In the genomic region with DNA sequence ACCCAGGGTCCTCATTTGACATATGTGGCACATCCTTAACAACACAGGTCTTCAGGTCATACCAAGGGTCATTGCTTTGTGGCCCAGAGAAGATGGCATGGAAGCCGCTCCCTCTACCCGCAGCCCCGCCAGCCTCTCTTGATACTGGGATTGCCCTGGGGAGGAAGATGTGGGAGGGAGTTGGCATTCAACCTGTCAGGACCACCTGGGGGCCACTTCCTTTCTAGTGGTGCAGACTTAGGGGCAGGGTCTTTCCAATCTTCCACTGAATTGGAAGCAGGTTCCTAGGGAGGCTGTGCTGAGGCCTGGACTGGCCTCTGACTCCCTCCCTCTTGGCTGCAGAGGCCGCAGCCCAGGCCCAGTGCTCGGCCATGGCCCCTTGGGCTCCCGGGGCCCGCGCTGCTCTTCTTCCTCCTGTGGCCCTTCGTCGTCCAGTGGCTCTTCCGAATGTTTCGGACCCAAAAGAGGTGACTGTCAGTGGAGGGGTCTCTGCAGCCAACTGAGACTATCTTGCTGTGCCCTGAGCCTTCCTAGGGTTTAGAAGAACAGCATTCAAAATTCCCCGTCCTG, we compare ENCODE assay signal across 10 cellular contexts. TPM values are rescaled to one million over a fixed set of nuclear protein-coding genes. Genes with fewer than 3 reads are reported as not detected.
A peak's percentile ranks its signal among the peaks of the same experiment; 100 is the strongest.
DNase-seq lines count a peak whose midpoint lies in the region; ATAC-seq and TF ChIP-seq lines count a peak whose summit lies in the region.
"Had no signal": no experiment of that assay in that cellular context is flagged by ENCODE, and none has a peak within 500 bp of the region (broad histone marks: within the 10 kb centered on the region; RNA-seq: fewer than 3 reads in every experiment).

No MANE protein-coding gene starts in this region.

- H3K9me3 Mint-ChIP-seq in GM23338, result no peaks in the 10 kb centered on the region
- no peaks in the 10 kb centered on the region for H3K9me3 Mint-ChIP-seq in stimulated activated naive B cell treated with anti-CD40 and anti-IgM and Interleukin-4, amounts not matched to agents 10 μg/mL and 1 μg/mL and 100 μg/mL, for 72 hours

- H3K9ac ChIP-seq in adipocyte (ENCODE audit: low read length), result peak overlapping the region; percentile 92

- peak overlapping the region; percentile 92; the same call in 1 of the 2 replicates for H2AFZ ChIP-seq in GM23338

- TF ChIP-seq CTCF in GM23338 (conservative IDR thresholded peaks at IDR 0.05; ENCODE audit: low read depth in 2 of 2), result no peak

- H3K9me3 ChIP-seq in adipocyte (ENCODE audit: control insufficient read depth, low read length), result no peaks in the 10 kb centered on the region

- DNase-seq in GM23338 (ENCODE audit: low spot score) (peak; percentile 47), adipocyte (ENCODE audit: low read depth) (no peak), NCI-H187 treated with DMSO at 0.1 percent for 48 hours (lab: John Stamatoyannopoulos, UW) (no peak), head of caudate nucleus (no peak)
- no peak for DNase-seq in stimulated activated naive B cell treated with anti-CD40 and anti-IgM and Interleukin-4, amounts not matched to agents 10 μg/mL and 1 μg/mL and 100 μg/mL, for 72 hours
- DNase-seq: activated CD8-positive, alpha-beta memory T cell treated with anti-CD3 and anti-CD28 coated beads, Interleukin-2, amount 50 U/mL, for 4 hours; NCI-H1105 treated with DMSO at 0.1 percent for 48 hours had no signal

- peak overlapping the region; percentile 86 for H3K4me3 ChIP-seq in GM23338
- no peak overlapping the region for H3K4me3 ChIP-seq in adipocyte (ENCODE audit: low read length)

- H4K20me1 ChIP-seq in GM23338 (replicated peaks; ENCODE audit: insufficient read depth), result no peaks in the 10 kb centered on the region

- H3K4me2 ChIP-seq in GM23338, result peak overlapping the region; percentile 80

- peaks cover 12% of the 10 kb centered on the region for H3F3A ChIP-seq in GM23338 (replicated peaks; ENCODE audit: low read depth)

- no peaks in the 10 kb centered on the region for H3K9me2 ChIP-seq in GM23338 (ENCODE audit: insufficient read depth)

- H3K27me3 Mint-ChIP-seq in GM23338 (ENCODE audit: insufficient read depth, low read depth, poor library complexity), result peaks cover 25% of the 10 kb centered on the region
- peaks cover 0 to 1% of the 10 kb centered on the region in 2 donors for H3K27me3 Mint-ChIP-seq in stimulated activated naive B cell treated with anti-CD40 and anti-IgM and Interleukin-4, amounts not matched to agents 10 μg/mL and 1 μg/mL and 100 μg/mL, for 72 hours

- ATAC-seq in GM23338, result 0 out of 3 replicates have a peak, but pooled peaks have one; percentile 0
- ATAC-seq in stimulated activated naive B cell treated with anti-CD40 and anti-IgM and Interleukin-4, amounts not matched to agents 10 μg/mL and 1 μg/mL and 100 μg/mL, for 72 hours (replicated peaks), result no peak
- ATAC-seq in GM19397 (IDR thresholded peaks at IDR 0.05; ENCODE audit: unreplicated experiment), result no peak
- no peak for ATAC-seq in HG03342 (IDR thresholded peaks at IDR 0.05; ENCODE audit: unreplicated experiment)

- H3K4me1 ChIP-seq in GM23338 (ENCODE audit: insufficient read depth), result peaks cover 20% of the 10 kb centered on the region
- H3K4me1 ChIP-seq in adipocyte (ENCODE audit: control insufficient read depth, insufficient read depth, low read length), result peaks cover 31% of the 10 kb centered on the region

- intact Hi-C loops in head of caudate nucleus (cut with DNase I), result no loop called here

- H3K36me3 Mint-ChIP-seq in GM23338 (ENCODE audit: low read depth), result peaks cover 2% of the 10 kb centered on the region; the same call in 1 of the 3 replicates
- peaks cover 10 to 22% of the 10 kb centered on the region in 2 donors for H3K36me3 Mint-ChIP-seq in stimulated activated naive B cell treated with anti-CD40 and anti-IgM and Interleukin-4, amounts not matched to agents 10 μg/mL and 1 μg/mL and 100 μg/mL, for 72 hours

- H3K79me2 ChIP-seq in GM23338 (replicated peaks; ENCODE audit: insufficient read depth), result no peaks in the 10 kb centered on the region

- H3K36me3 ChIP-seq in GM23338 (ENCODE audit: insufficient read depth) (no peaks in the 10 kb centered on the region), adipocyte (ENCODE audit: control insufficient read depth, insufficient read depth, low read length, severe bottlenecking) (no peaks in the 10 kb centered on the region)

- 0 out of 2 replicates have a peak overlapping the region, but pooled peaks have one; percentile 15 for H3K27ac Mint-ChIP-seq in GM23338
- peak overlapping the region; percentile 92 for H3K27ac Mint-ChIP-seq in stimulated activated naive B cell treated with anti-CD40 and anti-IgM and Interleukin-4, amounts not matched to agents 10 μg/mL and 1 μg/mL and 100 μg/mL, for 72 hours

- H3K27ac ChIP-seq in GM23338 (ENCODE audit: low read depth) (0 out of 2 replicates have a peak overlapping the region, but pooled peaks have one; percentile 69), layer of hippocampus (ENCODE audit: low read depth, low read length) (peak overlapping the region; percentile 92)

- H3K27me3 ChIP-seq in GM23338 (ENCODE audit: insufficient read depth) (no peaks in the 10 kb centered on the region), adipocyte (replicated peaks; ENCODE audit: control insufficient read depth, insufficient read depth, low read length) (no peaks in the 10 kb centered on the region), layer of hippocampus (ENCODE audit: control insufficient read depth, insufficient read depth, low read length) (no peaks in the 10 kb centered on the region)

- H3K4me3 Mint-ChIP-seq in GM23338, result peak overlapping the region; percentile 72
- H3K4me3 Mint-ChIP-seq in stimulated activated naive B cell treated with anti-CD40 and anti-IgM and Interleukin-4, amounts not matched to agents 10 μg/mL and 1 μg/mL and 100 μg/mL, for 72 hours, result peak overlapping the region; percentile 88

- peaks cover 28% of the 10 kb centered on the region for H3K4me1 Mint-ChIP-seq in GM23338
- H3K4me1 Mint-ChIP-seq in stimulated activated naive B cell treated with anti-CD40 and anti-IgM and Interleukin-4, amounts not matched to agents 10 μg/mL and 1 μg/mL and 100 μg/mL, for 72 hours, result peaks cover 26 to 52% of the 10 kb centered on the region in 2 donors

TF ChIP-seq in GM23338, 12 proteins besides CTCF, POLR2A, EP300 and RAD21:
- TF ChIP-seq EZH2 (IDR thresholded peaks at IDR 0.05; ENCODE audit: low read depth, unreplicated experiment), result no peak
- TF ChIP-seq NANOG (IDR thresholded peaks at IDR 0.05; ENCODE audit: borderline replicate concordance), result no peak
- TF ChIP-seq, protein P1, sequence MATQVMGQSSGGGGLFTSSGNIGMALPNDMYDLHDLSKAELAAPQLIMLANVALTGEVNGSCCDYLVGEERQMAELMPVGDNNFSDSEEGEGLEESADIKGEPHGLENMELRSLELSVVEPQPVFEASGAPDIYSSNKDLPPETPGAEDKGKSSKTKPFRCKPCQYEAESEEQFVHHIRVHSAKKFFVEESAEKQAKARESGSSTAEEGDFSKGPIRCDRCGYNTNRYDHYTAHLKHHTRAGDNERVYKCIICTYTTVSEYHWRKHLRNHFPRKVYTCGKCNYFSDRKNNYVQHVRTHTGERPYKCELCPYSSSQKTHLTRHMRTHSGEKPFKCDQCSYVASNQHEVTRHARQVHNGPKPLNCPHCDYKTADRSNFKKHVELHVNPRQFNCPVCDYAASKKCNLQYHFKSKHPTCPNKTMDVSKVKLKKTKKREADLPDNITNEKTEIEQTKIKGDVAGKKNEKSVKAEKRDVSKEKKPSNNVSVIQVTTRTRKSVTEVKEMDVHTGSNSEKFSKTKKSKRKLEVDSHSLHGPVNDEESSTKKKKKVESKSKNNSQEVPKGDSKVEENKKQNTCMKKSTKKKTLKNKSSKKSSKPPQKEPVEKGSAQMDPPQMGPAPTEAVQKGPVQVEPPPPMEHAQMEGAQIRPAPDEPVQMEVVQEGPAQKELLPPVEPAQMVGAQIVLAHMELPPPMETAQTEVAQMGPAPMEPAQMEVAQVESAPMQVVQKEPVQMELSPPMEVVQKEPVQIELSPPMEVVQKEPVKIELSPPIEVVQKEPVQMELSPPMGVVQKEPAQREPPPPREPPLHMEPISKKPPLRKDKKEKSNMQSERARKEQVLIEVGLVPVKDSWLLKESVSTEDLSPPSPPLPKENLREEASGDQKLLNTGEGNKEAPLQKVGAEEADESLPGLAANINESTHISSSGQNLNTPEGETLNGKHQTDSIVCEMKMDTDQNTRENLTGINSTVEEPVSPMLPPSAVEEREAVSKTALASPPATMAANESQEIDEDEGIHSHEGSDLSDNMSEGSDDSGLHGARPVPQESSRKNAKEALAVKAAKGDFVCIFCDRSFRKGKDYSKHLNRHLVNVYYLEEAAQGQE (IDR thresholded peaks at IDR 0.05; ENCODE audit: unreplicated experiment), result no peak

RNA-seq across cellular contexts. Expression of a gene that starts 5.1 kb away (rescaled TPM):
- total RNA-seq in GM23338 (2014; rRNA removed; shearing (Covaris generic)), result 10.9 and 11.9 TPM in 2 replicates
- polyA plus RNA-seq in GM23338 (2016; fragmentation: Nextera tagmentation; extraction: Ambion mirVana), result 9.2 and 9.7 TPM in 2 replicates

RNA-seq across cellular contexts. Expression of a gene that starts 7.7 kb away (rescaled TPM):
- total RNA-seq in GM23338 (2014; rRNA removed; shearing (Covaris generic)), result 5.1 and 6.7 TPM in 2 replicates
- polyA plus RNA-seq in GM23338 (2016; fragmentation: Nextera tagmentation; extraction: Ambion mirVana), result 4.5 and 5.1 TPM in 2 replicates

RNA-seq across cellular contexts. Expression of a gene that starts 10.9 kb away (rescaled TPM):
- total RNA-seq in GM23338 (2014; rRNA removed; shearing (Covaris generic)), result 15.9 and 32.1 TPM in 2 replicates
- polyA plus RNA-seq in GM23338 (2016; fragmentation: Nextera tagmentation; extraction: Ambion mirVana), result 3.0 and 5.7 TPM in 2 replicates

RNA-seq across cellular contexts. Expression of a gene that starts 18.5 kb away (rescaled TPM):
- 9.0 and 9.8 TPM in 2 replicates for total RNA-seq in GM23338 (2014; rRNA removed; shearing (Covaris generic))
- 9.5 and 12.4 TPM in 2 replicates for polyA plus RNA-seq in GM23338 (2016; fragmentation: Nextera tagmentation; extraction: Ambion mirVana)
